8 cellular contexts compared by ENCODE assay signal in the genomic region with DNA sequence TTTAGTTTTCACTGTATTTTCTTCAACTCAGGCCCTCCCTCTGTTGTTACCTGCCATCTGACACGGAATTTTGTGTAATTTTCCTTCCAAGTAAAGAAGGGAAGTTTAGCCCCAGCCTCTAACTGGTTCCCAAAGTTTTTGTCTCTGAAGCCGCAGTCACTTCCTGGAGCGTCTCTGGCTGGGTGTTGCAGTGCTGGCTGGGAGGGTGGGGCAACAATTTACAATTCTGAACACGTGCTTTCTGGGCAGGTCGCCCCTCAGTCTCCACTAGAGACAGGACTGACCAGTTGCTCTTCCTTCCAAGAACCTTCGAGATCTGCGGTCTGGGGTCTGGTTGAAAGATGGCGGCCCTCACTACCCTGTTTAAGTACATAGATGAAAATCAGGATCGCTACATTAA. TPM values are rescaled to one million over a fixed set of nuclear protein-coding genes. Genes with fewer than 3 reads are reported as not detected.
A peak's percentile ranks its signal among the peaks of the same experiment; 100 is the strongest.
DNase-seq lines count a peak whose midpoint lies in the region; ATAC-seq, FAIRE-seq and TF ChIP-seq lines count a peak whose summit lies in the region.

No MANE protein-coding gene starts in this region.

- peaks cover 0 to 2% of the 10 kb centered on the region in 2 donors for H3K27me3 Mint-ChIP-seq in CD8-positive, alpha-beta memory T cell
- H3K27me3 Mint-ChIP-seq in activated CD4-positive, alpha-beta T cell treated with anti-CD3 and anti-CD28 coated beads, Interleukin-2, amount 10 ng/mL, durations not matched to agents 24 days and 14 days = peaks cover 3% of the 10 kb centered on the region

- H3K27ac Mint-ChIP-seq in CD8-positive, alpha-beta memory T cell = peak overlapping the region; percentile 94 to 100 (median 99)
- H3K27ac Mint-ChIP-seq in activated CD4-positive, alpha-beta T cell treated with anti-CD3 and anti-CD28 coated beads, Interleukin-2, amount 10 ng/mL, durations not matched to agents 24 days and 14 days = peak overlapping the region; percentile 100

- no peak overlapping the region for H2BK15ac ChIP-seq in H1 (ENCODE audit: low read length)

- H3K4me2 ChIP-seq in H1 (ENCODE audit: insufficient read depth in 1 of 2, low read depth in 2 of 2, low read length in 2 of 2) = peak overlapping the region in 1 of 2 experiments; percentile 21; a peak in 1 of 4 replicates

- peak overlapping the region; percentile 92 to 96 (median 94) for H3K4me3 Mint-ChIP-seq in CD8-positive, alpha-beta memory T cell
- peak overlapping the region; percentile 90 for H3K4me3 Mint-ChIP-seq in activated CD4-positive, alpha-beta T cell treated with anti-CD3 and anti-CD28 coated beads, Interleukin-2, amount 10 ng/mL, durations not matched to agents 24 days and 14 days

- TF ChIP-seq POLR2A in H1 (IDR thresholded peaks at IDR 0.05; ENCODE audit: control extremely low read depth in 1 of 2, low read depth in 2 of 2, low read length in 2 of 2) = no peak
- no peak for TF ChIP-seq POLR2A in thyroid gland (IDR thresholded peaks at IDR 0.05)

- TF ChIP-seq CTCF in H1 (IDR thresholded peaks at IDR 0.05; ENCODE audit: control extremely low read depth in 1 of 3, insufficient read depth in 1 of 3, low read depth in 1 of 3, low read length in 3 of 3) = no peak
- TF ChIP-seq CTCF in thyroid gland (IDR thresholded peaks at IDR 0.05) = no peak

- peaks cover 19 to 36% of the 10 kb centered on the region in 2 experiments for H3K79me2 ChIP-seq in H1 (ENCODE audit: control insufficient read depth in 1 of 2, insufficient read depth in 2 of 2, low read length in 2 of 2)

- peaks cover 2 to 11% of the 10 kb centered on the region in 2 experiments for H4K20me1 ChIP-seq in H1 (replicated peaks in 1 of 2; ENCODE audit: control insufficient read depth in 1 of 2, insufficient read depth in 2 of 2, low read length in 2 of 2)

- intact Hi-C loops in activated CD4-positive, alpha-beta T cell treated with anti-CD3 and anti-CD28 coated beads, Interleukin-2, amount 10 ng/mL, durations not matched to agents 24 days and 14 days (cut with micrococcal nuclease) = loop anchor here (1.0 to 5.0 kb wide), 6 partner anchors 98 to 711 kb away; a partner anchor contains a TSS
- intact Hi-C loops in thyroid gland (cut with DNase I) = loop anchor here (5.0 to 10.0 kb wide), 3 partner anchors 95 to 345 kb away; a partner anchor contains a TSS

- TF ChIP-seq RAD21 in H1 (IDR thresholded peaks at IDR 0.05 in 1 of 2, conservative IDR thresholded peaks at IDR 0.05 in 1 of 2; ENCODE audit: low read depth in 2 of 2, low read length in 2 of 2) = no peak

- peaks cover 6 to 60% (median 11%) of the 10 kb centered on the region in 3 donors for H3K36me3 Mint-ChIP-seq in CD8-positive, alpha-beta memory T cell
- peaks cover 50% of the 10 kb centered on the region for H3K36me3 Mint-ChIP-seq in activated CD4-positive, alpha-beta T cell treated with anti-CD3 and anti-CD28 coated beads, Interleukin-2, amount 10 ng/mL, durations not matched to agents 24 days and 14 days (ENCODE audit: low read depth)

- no peak overlapping the region for H4K8ac ChIP-seq in H1 (ENCODE audit: extremely low read depth, insufficient read depth, low read length)

- no peak overlapping the region for H3K14ac ChIP-seq in H1 (ENCODE audit: insufficient read length)

- H3K4ac ChIP-seq in H1 (replicated peaks; ENCODE audit: insufficient read length, low read depth, low read length) = no peak overlapping the region

- CTCF ChIA-PET in CD8-positive, alpha-beta memory T cell (lab: Charles Lee) = interaction anchor here (1.0 to 2.7 kb wide), 3 partner anchors 52 to 417 kb away, joined by 3 to 10 read pairs (median 4); no protein-coding TSS in a partner anchor
- CTCF ChIA-PET in H1 (lab: Charles Lee; ENCODE audit: partially characterized antibody) = interaction anchor here (1.2 kb wide), 1 partner anchor 52 kb away, joined by 3 read pairs; no protein-coding TSS in a partner anchor

- no peak for TF ChIP-seq EP300 in H1 (IDR thresholded peaks at IDR 0.05; ENCODE audit: borderline replicate concordance in 1 of 2, low read depth in 2 of 2, low read length in 2 of 2)

- H3K18ac ChIP-seq in H1 (ENCODE audit: extremely low read depth, low read length) = no peak overlapping the region

- no peak overlapping the region for H2AFZ ChIP-seq in H1 (ENCODE audit: low read length)

- H3K4me1 Mint-ChIP-seq in CD8-positive, alpha-beta memory T cell = peaks cover 56 to 73% (median 64%) of the 10 kb centered on the region in 3 donors
- H3K4me1 Mint-ChIP-seq in activated CD4-positive, alpha-beta T cell treated with anti-CD3 and anti-CD28 coated beads, Interleukin-2, amount 10 ng/mL, durations not matched to agents 24 days and 14 days = peaks cover 51% of the 10 kb centered on the region

- H3K23ac ChIP-seq in H1 (ENCODE audit: insufficient read length) = no peak overlapping the region

- ATAC-seq in GM21381 (IDR thresholded peaks at IDR 0.05; ENCODE audit: unreplicated experiment) = peak; percentile 39

- H3K23me2 ChIP-seq in H1 (ENCODE audit: low read depth, low read length) = peaks cover 2% of the 10 kb centered on the region; the same call in 1 of the 2 replicates

- no peak overlapping the region for H2BK5ac ChIP-seq in H1 (ENCODE audit: low read depth, low read length)

- no peak overlapping the region for H2BK120ac ChIP-seq in H1 (replicated peaks; ENCODE audit: low read depth, low read length)

- FAIRE-seq in H1 (lab: Jason Lieb, UNC) = no peak

- peaks cover 9% of the 10 kb centered on the region; the same call in 1 of the 2 replicates for H3K79me1 ChIP-seq in H1 (ENCODE audit: low read depth, low read length)

- H2AK5ac ChIP-seq in H1 (ENCODE audit: low read depth, low read length) = no peak overlapping the region

- no peak overlapping the region for H4K5ac ChIP-seq in H1 (ENCODE audit: insufficient read length, low read depth, low read length)

- H3K9me3 ChIP-seq in CD8-positive, alpha-beta memory T cell (ENCODE audit: low read length) = no peaks in the 10 kb centered on the region
- H3K9me3 ChIP-seq in HUES48 (ENCODE audit: control insufficient read depth, insufficient read depth, low read length) = no peaks in the 10 kb centered on the region
- no peaks in the 10 kb centered on the region for H3K9me3 ChIP-seq in H1 (ENCODE audit: insufficient read depth in 2 of 2, low read depth in 1 of 2, low read length in 1 of 2)
- H3K9me3 ChIP-seq in thyroid gland = no peaks in the 10 kb centered on the region

- WGBS in H1 (ENCODE audit: extremely low coverage in 1 of 2, insufficient coverage in 1 of 2, insufficient read length in 1 of 2, insufficient replicate concordance in 2 of 2, low coverage in 1 of 2, low lambda C conversion rate in 2 of 2, missing lambda C conversion rate in 1 of 2), 2 experiments = 79% methylated on average over 9 of the region's 9 CpGs; no CpG with 5 or more reads in 1 of the 2 experiments
- 27 to 66% methylated on average over 9 of the region's 9 CpGs for WGBS in thyroid gland, 2 donors

- peak overlapping the region; percentile 78 for H3K27ac ChIP-seq in CD8-positive, alpha-beta memory T cell (ENCODE audit: low read depth, low read length)
- H3K27ac ChIP-seq in HUES48 (ENCODE audit: low read depth, low read length) (peak overlapping the region; percentile 42), H1 (ENCODE audit: low read depth, low read length) (no peak overlapping the region), thyroid gland (peak overlapping the region; percentile 76 to 97 (median 79))

- DNase-seq in CD8-positive, alpha-beta memory T cell = peak in 4 of 5 donors; percentile 32 to 68 (median 53)
- DNase-seq in activated CD4-positive, alpha-beta T cell treated with anti-CD3 and anti-CD28 coated beads, Interleukin-2, amount 10 ng/mL, durations not matched to agents 24 days and 14 days = peak; percentile 89
- DNase-seq in H1 (ENCODE audit: low read depth in 1 of 2, low spot score in 2 of 2) = no peak
- DNase-seq in mucosa of gallbladder (ENCODE audit: low spot score) = peak; percentile 77
- peak in 1 of 2 donors; percentile 88 for DNase-seq in thyroid gland
- no peak for DNase-seq in COLO668 (lab: John Stamatoyannopoulos, UW; ENCODE audit: unreplicated experiment)

- H3K36me3 ChIP-seq in CD8-positive, alpha-beta memory T cell (ENCODE audit: insufficient read depth, low read length) = peaks cover 28% of the 10 kb centered on the region
- H3K36me3 ChIP-seq in HUES48 (ENCODE audit: control insufficient read depth, insufficient read depth, low read length) = peaks cover 54% of the 10 kb centered on the region
- H3K36me3 ChIP-seq in H1 (ENCODE audit: control insufficient read depth in 2 of 4, insufficient read depth in 4 of 4, low read length in 3 of 4) = peaks cover 14 to 39% (median 28%) of the 10 kb centered on the region in 4 experiments
- peaks cover 7 to 33% of the 10 kb centered on the region in 2 donors for H3K36me3 ChIP-seq in thyroid gland

- peaks cover 40% of the 10 kb centered on the region for H3K4me1 ChIP-seq in CD8-positive, alpha-beta memory T cell (ENCODE audit: insufficient read depth, low read length)
- H3K4me1 ChIP-seq in HUES48 (ENCODE audit: control insufficient read depth, insufficient read depth, low read length) (peaks cover 14% of the 10 kb centered on the region; the same call in 1 of the 2 replicates), H1 (replicated peaks in 1 of 4; ENCODE audit: control insufficient read depth in 3 of 4, insufficient read depth in 4 of 4, low read length in 3 of 4) (peaks cover 2 to 16% (median 5%) of the 10 kb centered on the region in 4 experiments; a peak in 5 of 7 replicates), thyroid gland (peaks cover 33 to 50% of the 10 kb centered on the region in 2 donors)

- H2BK20ac ChIP-seq in H1 (ENCODE audit: low read length) = no peak overlapping the region

- H2BK12ac ChIP-seq in H1 (ENCODE audit: low read depth, low read length) = no peak overlapping the region

- POLR2A ChIA-PET in CD8-positive, alpha-beta memory T cell (lab: Charles Lee) = interaction anchor here (0.6 kb wide), 1 partner anchor 121 kb away, joined by 5 read pairs; no protein-coding TSS in a partner anchor
- POLR2A ChIA-PET in H1 (lab: Charles Lee; ENCODE audit: partially characterized antibody) = interaction anchor here (2.1 kb wide), 1 partner anchor 18 kb away, joined by 10 read pairs; no protein-coding TSS in a partner anchor

- no peak overlapping the region for H4K91ac ChIP-seq in H1 (replicated peaks; ENCODE audit: insufficient read length, low read length)

- H3K9me3 Mint-ChIP-seq in CD8-positive, alpha-beta memory T cell = no peaks in the 10 kb centered on the region
- no peaks in the 10 kb centered on the region for H3K9me3 Mint-ChIP-seq in activated CD4-positive, alpha-beta T cell treated with anti-CD3 and anti-CD28 coated beads, Interleukin-2, amount 10 ng/mL, durations not matched to agents 24 days and 14 days

- H3K4me3 ChIP-seq in CD8-positive, alpha-beta memory T cell (ENCODE audit: low read length) = peak overlapping the region; percentile 69
- H3K4me3 ChIP-seq in HUES48 (ENCODE audit: low read depth, low read length) (no peak overlapping the region), H1 (ENCODE audit: extremely low read depth in 1 of 4, insufficient read depth in 2 of 4, low read depth in 3 of 4, low read length in 4 of 4) (no peak overlapping the region), thyroid gland (replicated peaks in 1 of 3) (no peak overlapping the region)

- no peak overlapping the region for H3K9ac ChIP-seq in HUES48 (ENCODE audit: low read depth, low read length)
- no peak overlapping the region for H3K9ac ChIP-seq in H1 (replicated peaks in 1 of 4; ENCODE audit: extremely low read depth in 1 of 4, low read depth in 3 of 4, low read length in 3 of 4)

- H3K56ac ChIP-seq in H1 (replicated peaks; ENCODE audit: insufficient read length, low read depth, low read length) = no peak overlapping the region

- H3K27me3 ChIP-seq in CD8-positive, alpha-beta memory T cell (ENCODE audit: insufficient read depth, low read length, poor library complexity, severe bottlenecking) = no peaks in the 10 kb centered on the region
- no peaks in the 10 kb centered on the region for H3K27me3 ChIP-seq in HUES48 (ENCODE audit: control insufficient read depth, insufficient read depth, low read length)
- no peaks in the 10 kb centered on the region for H3K27me3 ChIP-seq in H1 (replicated peaks in 1 of 4; ENCODE audit: control insufficient read depth in 3 of 4, extremely low read depth in 1 of 4, insufficient read depth in 3 of 4, low read length in 3 of 4)
- no peaks in the 10 kb centered on the region for H3K27me3 ChIP-seq in thyroid gland

RNA-seq across cellular contexts. Expression of a gene that starts 3.5 kb away (rescaled TPM):
- total RNA-seq in CD8-positive, alpha-beta memory T cell = 100 to 1,000 TPM; 206 to 213 TPM
- 121 TPM for polyA plus RNA-seq in CD8-positive, alpha-beta memory T cell
- total RNA-seq in activated CD4-positive, alpha-beta T cell treated with anti-CD3 and anti-CD28 coated beads, Interleukin-2, amount 10 ng/mL, durations not matched to agents 24 days and 14 days = 160 and 177 TPM in 2 replicates
- 243 TPM in 2 replicates for total RNA-seq in H1 (2021; fragmentation: NEBNext Ultra II Directional; extraction: Animal tissue kit (Norgen Biotek cat#: 25700))
- 71.8 and 95.6 TPM in 2 replicates for polyA plus RNA-seq in H1 (2011; rRNA removed)
- polyA plus RNA-seq in H1 (2011; cell fraction: cytosol; rRNA removed) = 143 TPM
- 117 TPM for polyA plus RNA-seq in H1 (2011; cell fraction: nucleus; rRNA removed)
- 206 to 243 TPM (median 228 TPM) in 4 replicates for polyA plus RNA-seq in H1 (2012, experiment 1 of 2)
- polyA plus RNA-seq in H1 (2012, experiment 2 of 2) = 200 TPM
- 149 TPM for polyA plus RNA-seq in H1 (2013, experiment 1 of 2)
- polyA plus RNA-seq in H1 (2013, experiment 2 of 2) = 147 TPM
- polyA minus RNA-seq in H1 (2011; rRNA and poly(A)+ RNA removed) = 161 and 173 TPM in 2 replicates
- 117 TPM for polyA minus RNA-seq in H1 (2011; cell fraction: cytosol; rRNA and poly(A)+ RNA removed)
- 78.6 TPM for polyA minus RNA-seq in H1 (2011; cell fraction: nucleus; rRNA and poly(A)+ RNA removed)
- 389 TPM for total RNA-seq in mucosa of gallbladder
- 100 to 1,000 TPM; 249 to 437 (median 301) TPM for total RNA-seq in thyroid gland

RNA-seq across cellular contexts. Expression of a gene that starts 34.7 kb away (rescaled TPM):
- total RNA-seq in CD8-positive, alpha-beta memory T cell = under 1 TPM in 1 of 2 experiments, not detected in 1; 0.09 TPM
- not detected for polyA plus RNA-seq in CD8-positive, alpha-beta memory T cell
- not detected in 2 replicates for total RNA-seq in activated CD4-positive, alpha-beta T cell treated with anti-CD3 and anti-CD28 coated beads, Interleukin-2, amount 10 ng/mL, durations not matched to agents 24 days and 14 days
- not detected in 2 replicates for total RNA-seq in H1 (2021; fragmentation: NEBNext Ultra II Directional; extraction: Animal tissue kit (Norgen Biotek cat#: 25700))
- 0.08 and 0.09 TPM in 2 replicates for polyA plus RNA-seq in H1 (2011; rRNA removed)
- 0.04 TPM for polyA plus RNA-seq in H1 (2011; cell fraction: cytosol; rRNA removed)
- 1.3 TPM for polyA plus RNA-seq in H1 (2011; cell fraction: nucleus; rRNA removed)
- polyA plus RNA-seq in H1 (2012, experiment 1 of 2) = 0.15 to 0.52 TPM (median 0.46 TPM) in 3 of 4 replicates, not detected in the other
- polyA plus RNA-seq in H1 (2012, experiment 2 of 2) = 0.10 TPM
- polyA plus RNA-seq in H1 (2013, experiment 1 of 2) = 0.04 TPM
- 0.04 TPM for polyA plus RNA-seq in H1 (2013, experiment 2 of 2)
- polyA minus RNA-seq in H1 (2011; rRNA and poly(A)+ RNA removed) = 0.06 TPM in 1 of 2 replicates, not detected in the other
- polyA minus RNA-seq in H1 (2011; cell fraction: cytosol; rRNA and poly(A)+ RNA removed) = not detected
- polyA minus RNA-seq in H1 (2011; cell fraction: nucleus; rRNA and poly(A)+ RNA removed) = not detected
- 4.0 TPM for total RNA-seq in mucosa of gallbladder
- total RNA-seq in thyroid gland = 1 to 10 TPM in 1 of 4 donors, under 1 TPM in 1, not detected in 2; 0.25 to 1.0 TPM

RNA-seq across cellular contexts. Expression of a gene that starts 42.5 kb away (rescaled TPM):
- total RNA-seq in CD8-positive, alpha-beta memory T cell = not detected
- not detected for polyA plus RNA-seq in CD8-positive, alpha-beta memory T cell
- not detected in 2 replicates for total RNA-seq in activated CD4-positive, alpha-beta T cell treated with anti-CD3 and anti-CD28 coated beads, Interleukin-2, amount 10 ng/mL, durations not matched to agents 24 days and 14 days
- total RNA-seq in H1 (2021; fragmentation: NEBNext Ultra II Directional; extraction: Animal tissue kit (Norgen Biotek cat#: 25700)) = not detected in 2 replicates
- 0.08 TPM in 1 of 2 replicates, not detected in the other for polyA plus RNA-seq in H1 (2011; rRNA removed)
- not detected for polyA plus RNA-seq in H1 (2011; cell fraction: cytosol; rRNA removed)
- not detected for polyA plus RNA-seq in H1 (2011; cell fraction: nucleus; rRNA removed)
- 0.13 TPM in 1 of 4 replicates, not detected in the others for polyA plus RNA-seq in H1 (2012, experiment 1 of 2)
- not detected for polyA plus RNA-seq in H1 (2012, experiment 2 of 2)
- polyA plus RNA-seq in H1 (2013, experiment 1 of 2) = not detected
- polyA plus RNA-seq in H1 (2013, experiment 2 of 2) = not detected
- not detected in 2 replicates for polyA minus RNA-seq in H1 (2011; rRNA and poly(A)+ RNA removed)
- polyA minus RNA-seq in H1 (2011; cell fraction: cytosol; rRNA and poly(A)+ RNA removed) = not detected
- not detected for polyA minus RNA-seq in H1 (2011; cell fraction: nucleus; rRNA and poly(A)+ RNA removed)
- total RNA-seq in mucosa of gallbladder (0.14 TPM), thyroid gland (not detected)

Comparison
In these comparisons a context has a peak if more than half of its experiments do, and no peak if none do; other contexts are left out.
1. DNase-seq: peak in CD8-positive, alpha-beta memory T cell (4 of 5), activated CD4-positive, alpha-beta T cell treated with anti-CD3 and anti-CD28 coated beads, Interleukin-2, amount 10 ng/mL, durations not matched to agents 24 days and 14 days (single experiment) and mucosa of gallbladder (single experiment); none in H1 (0 of 2) and COLO668 (single experiment).